ENCODE assay signal across 37 cellular contexts in the genomic region with DNA sequence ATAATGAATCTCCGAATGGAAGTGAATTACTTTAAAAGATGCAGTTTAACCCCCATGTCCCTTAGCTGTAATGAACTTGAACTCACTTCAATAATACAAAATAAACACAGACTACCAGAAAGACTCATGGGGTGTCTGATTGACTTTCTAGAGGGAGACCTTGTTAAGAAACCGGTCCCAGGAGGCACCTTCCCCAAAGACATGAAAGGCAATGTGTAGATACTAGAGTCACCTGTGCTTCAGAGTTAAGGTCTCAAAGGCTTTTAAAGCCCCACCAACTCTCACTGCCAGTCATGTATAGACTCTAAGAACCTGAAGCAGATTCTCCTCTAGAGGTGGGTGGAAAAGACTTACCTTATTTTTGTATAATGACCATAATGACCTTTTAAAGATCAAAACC. TPM values are rescaled to one million over a fixed set of nuclear protein-coding genes. Genes with fewer than 3 reads are reported as not detected.
"Had no signal": no experiment of that assay in that cellular context is flagged by ENCODE, and none has a peak within 500 bp of the region (broad histone marks: within the 10 kb centered on the region; RNA-seq: fewer than 3 reads in every experiment).

Gene OR8J1 (plus strand): TSS at position 301 of the 400 bp plus-strand sequence. CDS start 5,956 bp downstream, outside the sequence.

- DNase-seq: Karpas-422, Kasumi-1, MG63, MM.1S, MV-4-11, NCI-H1048, NCI-H1092, NCI-H1092 treated with DMSO at 0.1 percent for 48 hours, NCI-H1105, NCI-H1105 treated with DMSO at 0.1 percent for 48 hours, NCI-H1417, NCI-H1417 treated with DMSO at 0.1 percent for 48 hours, NCI-H1436, NCI-H1436 treated with DMSO at 0.1 percent for 48 hours, NCI-H146, NCI-H1694, NCI-H1694 treated with DMSO at 0.1 percent for 48 hours, NCI-H187, NCI-H187 treated with DMSO at 0.1 percent for 48 hours, NCI-H1930, NCI-H2029, NCI-H2029 treated with DMSO at 0.1 percent for 48 hours, NCI-H2081, NCI-H2081 treated with DMSO at 0.1 percent for 48 hours, NCI-H2107, NCI-H2171, NCI-H2171 treated with DMSO at 0.1 percent for 48 hours, NCI-H2227 treated with DMSO at 0.1 percent for 48 hours, NCI-H226, NCI-H345, NCI-H446, NCI-H446 treated with DMSO at 0.1 percent for 48 hours, NCI-H510A had no signal

RNA-seq across cellular contexts. Expression of gene OR8J1, which starts in this region (rescaled TPM):
- total RNA-seq: LHCN-M2, M059J, MCF 10A, NCI-H460 had no signal
